ENCODE assay signal across 9 cellular contexts in the genomic region with DNA sequence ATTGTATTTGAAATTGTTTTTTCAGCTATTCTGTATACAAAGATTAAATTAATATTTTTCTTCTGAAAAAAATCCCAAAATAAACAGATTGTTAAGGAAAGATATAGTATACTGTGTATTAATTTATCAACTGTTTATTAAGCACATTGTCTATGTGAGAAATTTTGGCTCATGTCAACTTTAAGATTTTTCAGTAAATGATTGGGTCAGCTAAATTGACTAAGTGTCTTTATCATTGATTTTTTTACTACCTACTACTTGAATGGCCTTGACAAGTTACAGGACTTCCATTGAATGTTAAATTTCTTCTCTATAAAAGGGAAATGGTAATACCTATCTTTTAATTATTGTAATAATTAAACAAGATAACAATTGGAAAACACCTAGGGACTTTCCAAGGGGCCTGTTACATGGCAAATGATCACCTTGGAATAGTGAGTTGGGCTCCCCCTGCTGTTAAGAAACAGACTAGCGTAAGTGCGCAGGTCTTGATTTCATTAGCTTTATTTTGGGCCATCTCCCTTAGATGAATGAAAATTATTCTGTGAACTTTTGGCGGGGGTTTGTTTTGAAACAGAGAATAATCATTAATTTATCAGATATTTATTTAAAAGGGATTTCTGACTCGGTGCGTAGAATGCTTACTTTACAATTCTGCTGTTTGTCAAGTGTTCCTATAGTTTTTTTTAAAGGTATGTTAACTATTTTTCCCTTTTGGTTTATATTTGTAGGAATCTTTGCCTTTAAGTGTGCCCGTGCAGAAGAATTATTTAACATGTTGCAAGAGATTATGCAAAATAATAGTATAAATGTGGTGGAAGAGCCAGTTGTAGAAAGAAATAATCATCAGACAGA. TPM values are rescaled to one million over a fixed set of nuclear protein-coding genes. Genes with fewer than 3 reads are reported as not detected.
DNase-seq lines count a peak whose midpoint lies in the region; ATAC-seq and TF ChIP-seq lines count a peak whose summit lies in the region.
"Had no signal": no experiment of that assay in that cellular context is flagged by ENCODE, and none has a peak within 500 bp of the region (broad histone marks: within the 10 kb centered on the region; RNA-seq: fewer than 3 reads in every experiment).

No MANE protein-coding gene starts in this region.

- no peaks in the 10 kb centered on the region for H4K20me1 ChIP-seq in mammary epithelial cell (ENCODE audit: insufficient read depth, low read length)

- dilution Hi-C loops in mammary epithelial cell (cut with HindIII; ENCODE audit: low sequenced_read_pairs): no loop called here

- H3K9ac ChIP-seq in mammary epithelial cell (ENCODE audit: insufficient read depth, low read length): peak overlapping the region; percentile 61

- no peak overlapping the region for H3K4me3 ChIP-seq in H7 (ENCODE audit: insufficient read depth, low read depth, low read length)
- H3K4me3 ChIP-seq in mammary epithelial cell (replicated peaks in 1 of 3; ENCODE audit: insufficient read depth in 1 of 3, low read depth in 2 of 3, low read length in 3 of 3): no peak overlapping the region
- no peak overlapping the region for H3K4me3 ChIP-seq in kidney epithelial cell (ENCODE audit: low read depth, low read length)

- intact Hi-C loops in mammary epithelial cell (cut with micrococcal nuclease): loop anchor here (1.0 to 2.0 kb wide), 5 partner anchors 100 to 280 kb away; a partner anchor contains a TSS

- H3K4me2 ChIP-seq in mammary epithelial cell (ENCODE audit: insufficient read depth, low read depth, low read length): peak overlapping the region; percentile 63

- ATAC-seq in HG02884 (IDR thresholded peaks at IDR 0.05; ENCODE audit: unreplicated experiment): no peak

- TF ChIP-seq CTCF in GM10266 (IDR thresholded peaks at IDR 0.05; ENCODE audit: control insufficient read depth, insufficient read depth, low read depth, missing control alignments): peak; percentile 76
- TF ChIP-seq CTCF in mammary epithelial cell (conservative IDR thresholded peaks at IDR 0.05 in 1 of 2, IDR thresholded peaks at IDR 0.05 in 1 of 2; ENCODE audit: extremely low read depth in 1 of 2, insufficient read depth in 1 of 2, low read depth in 1 of 2, low read length in 2 of 2): peak; percentile 69 to 80
- peak; percentile 86 for TF ChIP-seq CTCF in kidney epithelial cell (IDR thresholded peaks at IDR 0.05; ENCODE audit: insufficient read depth, low read length, poor library complexity, severe bottlenecking)

- in situ Hi-C loops in mammary epithelial cell (cut with MboI; ENCODE audit: low sequenced_read_pairs in 2 of 2): loop anchor here in 1 of 2 donors (5.0 to 10.0 kb wide), 2 partner anchors 98 to 166 kb away; a partner anchor contains a TSS

- H2AFZ ChIP-seq in mammary epithelial cell (ENCODE audit: low read depth, low read length): no peak overlapping the region

- H3K9me3 ChIP-seq in mammary epithelial cell (replicated peaks; ENCODE audit: insufficient read depth, low read length): no peaks in the 10 kb centered on the region

- H3K36me3 ChIP-seq in H7 (replicated peaks; ENCODE audit: control insufficient read depth, insufficient read depth, low read length): peaks cover 10% of the 10 kb centered on the region
- H3K36me3 ChIP-seq in mammary epithelial cell (ENCODE audit: insufficient read depth, low read length): peaks cover 29% of the 10 kb centered on the region
- H3K36me3 ChIP-seq in kidney epithelial cell (ENCODE audit: control insufficient read depth, insufficient read depth, low read length): no peaks in the 10 kb centered on the region

- peak; percentile 47 for DNase-seq in GM10266 (ENCODE audit: extremely low spot score)
- peak; percentile 41 for DNase-seq in H7
- DNase-seq in NCI-H1417 treated with DMSO at 0.1 percent for 48 hours (lab: John Stamatoyannopoulos, UW): peak; percentile 36
- DNase-seq in T1000 (lab: John Stamatoyannopoulos, UW): peak; percentile 74
- DNase-seq in mammary epithelial cell: peak; percentile 63
- DNase-seq in kidney epithelial cell (ENCODE audit: low read depth): no peak
- DNase-seq in stimulated activated CD4-positive, alpha-beta T cell treated with anti-CD3 and anti-CD28 coated beads, TNF-alpha, amount 100 ng/mL, for 1 hour (ENCODE audit: low read depth in 3 of 3, low spot score in 1 of 3): peak; percentile 3 to 22 (median 21)

- peak overlapping the region; percentile 77 for H3K27ac ChIP-seq in mammary epithelial cell (ENCODE audit: insufficient read depth, low read depth, low read length)

- no TSS peak for BruUV-seq in mammary epithelial cell (replicated peaks; lab: Mats Ljungman, UMichigan)

- peaks cover 21% of the 10 kb centered on the region for H3K4me1 ChIP-seq in mammary epithelial cell (ENCODE audit: insufficient read depth, low read length)

- CTCF ChIA-PET in mammary epithelial cell (lab: Charles Lee; ENCODE audit: low non-redundant PET): interaction anchor here (0.5 to 0.8 kb wide), 8 partner anchors 37 to 957 kb away, joined by 3 to 7 read pairs (median 5); a partner anchor contains a TSS

- peaks cover 14% of the 10 kb centered on the region for H3K79me2 ChIP-seq in mammary epithelial cell (ENCODE audit: insufficient read depth, low read length)

- H3K27me3 ChIP-seq in H7 (ENCODE audit: control insufficient read depth, insufficient read depth, low read length) (no peaks in the 10 kb centered on the region), mammary epithelial cell (ENCODE audit: insufficient read depth, low read length) (no peaks in the 10 kb centered on the region), kidney epithelial cell (ENCODE audit: control insufficient read depth, insufficient read depth, low read length) (no peaks in the 10 kb centered on the region)

- 27% methylated on average over 6 of the region's 6 CpGs for WGBS in mammary epithelial cell (ENCODE audit: low coverage, missing lambda C conversion rate)

RNA-seq across cellular contexts. Expression of a gene that starts 14.5 kb away (rescaled TPM):
- total RNA-seq in H7 (2014; rRNA removed; shearing (Covaris generic)): 480 and 506 TPM in 2 replicates
- total RNA-seq in mammary epithelial cell (100 to 1,000 TPM; 208 to 237 TPM), kidney epithelial cell (212 and 224 TPM in 2 replicates)
- 283 TPM for polyA plus RNA-seq in mammary epithelial cell
- 195 TPM for polyA minus RNA-seq in mammary epithelial cell

RNA-seq across cellular contexts. Expression of a gene that starts 39.9 kb away (rescaled TPM):
- total RNA-seq in H7 (2014; rRNA removed; shearing (Covaris generic)): not detected in 2 replicates
- total RNA-seq in mammary epithelial cell (not detected), kidney epithelial cell (not detected in 2 replicates)
- not detected for polyA plus RNA-seq in mammary epithelial cell
- polyA minus RNA-seq in mammary epithelial cell: not detected
- total RNA-seq: lower leg skin had no signal
